Comparison of ENCODE assay signal across 12 cellular contexts in the genomic region with DNA sequence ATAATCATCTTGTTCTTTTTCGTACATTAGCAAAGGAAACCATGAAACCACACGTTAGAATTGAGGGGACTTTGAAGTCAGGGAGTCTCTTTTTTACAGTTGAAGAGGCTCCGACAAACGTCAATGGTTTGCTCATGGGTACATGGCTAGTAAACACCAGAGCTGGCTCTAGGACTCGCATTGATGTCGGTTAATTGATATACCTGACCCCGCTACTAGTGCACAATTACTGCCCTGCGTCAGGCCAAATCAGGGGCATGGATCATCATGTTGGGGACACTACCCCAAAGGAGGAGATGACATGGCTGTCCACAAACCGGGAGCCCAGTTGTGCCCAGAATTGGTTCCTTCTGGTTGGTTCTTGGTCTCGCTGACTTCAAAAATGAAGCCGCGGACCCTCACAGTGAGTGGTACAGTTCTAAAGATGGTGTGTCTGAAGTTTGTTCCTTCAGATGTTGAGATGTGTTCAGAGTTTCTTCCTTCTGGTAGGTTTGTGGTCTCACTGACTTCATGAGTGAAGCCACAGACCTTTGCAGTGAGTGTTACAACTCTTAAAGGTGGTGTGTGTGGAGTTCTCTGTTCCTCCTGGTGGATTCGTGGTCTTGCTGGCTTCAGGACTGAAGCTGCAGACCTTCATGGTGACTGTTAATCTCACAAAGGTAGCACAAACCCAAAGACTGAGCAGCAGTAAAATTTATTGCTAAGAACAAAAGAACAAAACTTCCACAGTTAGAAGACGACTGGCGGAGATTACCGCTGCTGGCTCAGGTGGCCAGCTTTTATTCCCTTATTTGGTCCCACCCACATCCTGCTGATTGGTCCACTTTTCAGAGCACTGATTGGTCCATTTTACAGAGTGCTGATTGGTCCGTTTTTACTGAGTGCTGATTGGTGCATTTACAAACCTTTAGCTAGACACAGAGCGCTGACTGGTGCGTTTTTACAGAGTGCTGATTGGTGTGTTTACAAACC.
A peak's percentile ranks its signal among the peaks of the same experiment; 100 is the strongest.
DNase-seq lines count a peak whose midpoint lies in the region; ATAC-seq, FAIRE-seq and TF ChIP-seq lines count a peak whose summit lies in the region.
"Had no signal": no experiment of that assay in that cellular context is flagged by ENCODE, and none has a peak within 500 bp of the region (broad histone marks: within the 10 kb centered on the region; RNA-seq: fewer than 3 reads in every experiment).

No MANE protein-coding gene starts in this region.

- no peak overlapping the region for H3K9ac ChIP-seq in HCT116 (ENCODE audit: low read length)
- H3K9ac ChIP-seq: BLaER1 treated with 17β-estradiol and CSF1 and Interleukin-3, amounts not matched to agents 10 nM and 100 nM had no signal

- intact Hi-C loops in HCT116 (cut with micrococcal nuclease), result no loop called here

- peaks cover 35 to 38% of the 10 kb centered on the region in 2 experiments for H3K4me1 ChIP-seq in HCT116 (ENCODE audit: control insufficient read depth in 1 of 2, insufficient read depth in 2 of 2, low read length in 2 of 2)
- no peaks in the 10 kb centered on the region for H3K4me1 ChIP-seq in small intestine (ENCODE audit: control insufficient read depth in 2 of 2, insufficient read depth in 1 of 2, low read depth in 1 of 2, low read length in 1 of 2)

- H3K4me1 Mint-ChIP-seq in activated CD4-positive, alpha-beta T cell treated with anti-CD3 and anti-CD28 coated beads, Interleukin-2, amount 10 ng/mL, durations not matched to agents 7 days and 5 days, result peaks cover 55% of the 10 kb centered on the region
- H3K4me1 Mint-ChIP-seq in activated naive CD8-positive, alpha-beta T cell treated with anti-CD3 and anti-CD28 coated beads for 36 hours, result peaks cover 47% of the 10 kb centered on the region

- H3K27me3 ChIP-seq in HCT116 (ENCODE audit: insufficient read depth, low read length), result no peaks in the 10 kb centered on the region
- no peaks in the 10 kb centered on the region for H3K27me3 ChIP-seq in small intestine (ENCODE audit: control insufficient read depth in 2 of 2, insufficient read depth in 2 of 2, low read length in 2 of 2)
- H3K27me3 ChIP-seq: BLaER1 treated with 17β-estradiol and CSF1 and Interleukin-3, amounts not matched to agents 10 nM and 100 nM had no signal

- H3K9me3 Mint-ChIP-seq in activated CD4-positive, alpha-beta T cell treated with anti-CD3 and anti-CD28 coated beads, Interleukin-2, amount 10 ng/mL, durations not matched to agents 7 days and 5 days, result peaks cover 12% of the 10 kb centered on the region
- peaks cover 9% of the 10 kb centered on the region for H3K9me3 Mint-ChIP-seq in activated naive CD8-positive, alpha-beta T cell treated with anti-CD3 and anti-CD28 coated beads for 36 hours

- H3K27ac ChIP-seq in HCT116 (ENCODE audit: low read depth, low read length) (peak overlapping the region; percentile 85; the same call in 1 of the 2 replicates), small intestine (ENCODE audit: low read depth in 1 of 2, low read length in 1 of 2) (peak overlapping the region; percentile 8 to 95)
- H3K27ac ChIP-seq: BLaER1 treated with 17β-estradiol and CSF1 and Interleukin-3, amounts not matched to agents 10 nM and 100 nM; thoracic aorta had no signal

- no peaks in the 10 kb centered on the region for H4K20me1 ChIP-seq in HCT116 (ENCODE audit: insufficient read depth)
- H4K20me1 ChIP-seq: BLaER1 treated with 17β-estradiol and CSF1 and Interleukin-3, amounts not matched to agents 10 nM and 100 nM had no signal

- no peak overlapping the region for H3K4me2 ChIP-seq in HCT116 (ENCODE audit: low read length)

- POLR2A ChIA-PET in HCT116 (lab: Charles Lee), result interaction anchor here (1.1 to 7.2 kb wide), 5 partner anchors 10 to 48 kb away, joined by 3 to 77 read pairs (median 15); no protein-coding TSS in a partner anchor
- POLR2A ChIA-PET in activated CD4-positive, alpha-beta T cell treated with anti-CD3 and anti-CD28 coated beads, Interleukin-2, amount 10 ng/mL, durations not matched to agents 7 days and 5 days (lab: Charles Lee), result interaction anchor here (0.7 kb wide), 1 partner anchor 14 kb away, joined by 3 read pairs; no protein-coding TSS in a partner anchor

- CTCF ChIA-PET in HCT116 (lab: Charles Lee), result interaction anchor here (2.0 kb wide), 1 partner anchor 13 kb away, joined by 4 read pairs; no protein-coding TSS in a partner anchor
- CTCF ChIA-PET in activated CD4-positive, alpha-beta T cell treated with anti-CD3 and anti-CD28 coated beads, Interleukin-2, amount 10 ng/mL, durations not matched to agents 7 days and 5 days (lab: Charles Lee), result interaction anchor here (0.6 to 2.0 kb wide), 6 partner anchors 10 to 122 kb away, joined by 3 to 7 read pairs (median 5); no protein-coding TSS in a partner anchor

- H3K36me3 ChIP-seq in HCT116 (ENCODE audit: control insufficient read depth in 1 of 2, insufficient read depth in 2 of 2, low read length in 2 of 2), result no peaks in the 10 kb centered on the region
- H3K36me3 ChIP-seq in small intestine (ENCODE audit: control insufficient read depth in 2 of 2, insufficient read depth in 2 of 2, low read length in 2 of 2), result no peaks in the 10 kb centered on the region
- H3K36me3 ChIP-seq: BLaER1 treated with 17β-estradiol and CSF1 and Interleukin-3, amounts not matched to agents 10 nM and 100 nM; thoracic aorta had no signal

- H3K9me3 ChIP-seq in HCT116 (ENCODE audit: control insufficient read depth in 1 of 2, insufficient read depth in 1 of 2, low read depth in 1 of 2, low read length in 2 of 2), result peaks cover 0 to 5% of the 10 kb centered on the region in 2 experiments; a peak in 1 of 4 replicates
- H3K9me3 ChIP-seq in small intestine (ENCODE audit: control insufficient read depth, low read depth), result no peaks in the 10 kb centered on the region
- H3K9me3 ChIP-seq: thoracic aorta had no signal

- WGBS in small intestine, 3 donors, result 67 to 83% (median 68%) methylated on average over 19 of the region's 19 CpGs

- peaks cover 8% of the 10 kb centered on the region for H3K36me3 Mint-ChIP-seq in activated CD4-positive, alpha-beta T cell treated with anti-CD3 and anti-CD28 coated beads, Interleukin-2, amount 10 ng/mL, durations not matched to agents 7 days and 5 days (ENCODE audit: low read depth)
- H3K36me3 Mint-ChIP-seq in activated naive CD8-positive, alpha-beta T cell treated with anti-CD3 and anti-CD28 coated beads for 36 hours, result peaks cover 6% of the 10 kb centered on the region

- TF ChIP-seq RAD21 in HCT116 (IDR thresholded peaks at IDR 0.05; ENCODE audit: low read depth), result no peak

- no peak for FAIRE-seq in small intestine (lab: Jason Lieb, UNC)

- DNase-seq in HCT116 (ENCODE audit: low read depth, low spot score) (no peak), small intestine (peak; percentile 55), SW480 (ENCODE audit: low spot score) (no peak), SKM-1 treated with dmso at 0.1 percent for 144 hours (lab: John Stamatoyannopoulos, UW; ENCODE audit: unreplicated experiment) (no peak), SHP77 (lab: John Stamatoyannopoulos, UW) (no peak), NCI-H1930 (lab: John Stamatoyannopoulos, UW) (no peak)
- DNase-seq in activated CD4-positive, alpha-beta T cell treated with anti-CD3 and anti-CD28 coated beads, Interleukin-2, amount 10 ng/mL, durations not matched to agents 7 days and 5 days, result peak; percentile 75
- peak; percentile 36 for DNase-seq in activated naive CD8-positive, alpha-beta T cell treated with anti-CD3 and anti-CD28 coated beads for 36 hours
- DNase-seq: midbrain, NCI-H526 treated with DMSO at 0.1 percent for 48 hours had no signal

- no peak for TF ChIP-seq POLR2A in HCT116 (IDR thresholded peaks at IDR 0.05; ENCODE audit: borderline replicate concordance, extremely low read depth, insufficient read depth, insufficient read length)

- no peak overlapping the region for H3K4me3 ChIP-seq in HCT116 (replicated peaks in 1 of 2; ENCODE audit: low read depth in 1 of 2, low read length in 2 of 2)
- no peak overlapping the region for H3K4me3 ChIP-seq in small intestine (ENCODE audit: low read depth in 1 of 2, low read length in 2 of 2)
- H3K4me3 ChIP-seq: BLaER1 treated with 17β-estradiol and CSF1 and Interleukin-3, amounts not matched to agents 10 nM and 100 nM; thoracic aorta had no signal

- peak overlapping the region; percentile 56 for H3K4me3 Mint-ChIP-seq in activated CD4-positive, alpha-beta T cell treated with anti-CD3 and anti-CD28 coated beads, Interleukin-2, amount 10 ng/mL, durations not matched to agents 7 days and 5 days
- peak overlapping the region; percentile 64 for H3K4me3 Mint-ChIP-seq in activated naive CD8-positive, alpha-beta T cell treated with anti-CD3 and anti-CD28 coated beads for 36 hours

- no peak for TF ChIP-seq CTCF in HCT116 (IDR thresholded peaks at IDR 0.05 in 2 of 3, conservative IDR thresholded peaks at IDR 0.05 in 1 of 3; ENCODE audit: borderline replicate concordance in 1 of 3, insufficient read depth in 1 of 3, low read depth in 2 of 3, low read length in 2 of 3)

- ATAC-seq in HCT116, result no peak

- H3K27ac Mint-ChIP-seq in activated CD4-positive, alpha-beta T cell treated with anti-CD3 and anti-CD28 coated beads, Interleukin-2, amount 10 ng/mL, durations not matched to agents 7 days and 5 days, result peak overlapping the region; percentile 99
- peak overlapping the region; percentile 88 for H3K27ac Mint-ChIP-seq in activated naive CD8-positive, alpha-beta T cell treated with anti-CD3 and anti-CD28 coated beads for 36 hours

- peaks cover 24% of the 10 kb centered on the region for H3K27me3 Mint-ChIP-seq in activated CD4-positive, alpha-beta T cell treated with anti-CD3 and anti-CD28 coated beads, Interleukin-2, amount 10 ng/mL, durations not matched to agents 7 days and 5 days
- peaks cover 49% of the 10 kb centered on the region for H3K27me3 Mint-ChIP-seq in activated naive CD8-positive, alpha-beta T cell treated with anti-CD3 and anti-CD28 coated beads for 36 hours

- no peaks in the 10 kb centered on the region for H3K79me2 ChIP-seq in HCT116 (ENCODE audit: insufficient read depth, low read length)

- TSS peak; percentile 96 for BruUV-seq in HCT116 (replicated peaks; lab: Mats Ljungman, UMichigan)

- RAD21 ChIA-PET in HCT116 (lab: Charles Lee; ENCODE audit: low non-redundant PET in 1 of 2, low total read pairs in 2 of 2, uncharacterized antibody in 2 of 2, unreplicated experiment in 2 of 2), result no interaction called here

- H2AFZ ChIP-seq in HCT116 (ENCODE audit: low read depth, low read length, poor library complexity, severe bottlenecking), result no peak overlapping the region

- no peaks in the 10 kb centered on the region for H3K9me2 ChIP-seq in HCT116 (ENCODE audit: insufficient read depth)

TF ChIP-seq in HCT116, 20 proteins besides CTCF, POLR2A, EP300 and RAD21:
- no peak for TF ChIP-seq ELF1 (IDR thresholded peaks at IDR 0.05; ENCODE audit: borderline replicate concordance, low read depth)
- peak; percentile 29; the same call in 1 of the 2 replicates for TF ChIP-seq CBX3 (IDR thresholded peaks at IDR 0.05; ENCODE audit: low read depth)
- no peak for TF ChIP-seq CEBPB (IDR thresholded peaks at IDR 0.05; ENCODE audit: low read depth)
- no peak for TF ChIP-seq SRF (IDR thresholded peaks at IDR 0.05; ENCODE audit: low read depth)
- no peak for TF ChIP-seq JUND (IDR thresholded peaks at IDR 0.05)

Comparison
In these comparisons a context has a peak if more than half of its experiments do, and no peak if none do; other contexts are left out.
1. DNase-seq: peak in activated CD4-positive, alpha-beta T cell treated with anti-CD3 and anti-CD28 coated beads, Interleukin-2, amount 10 ng/mL, durations not matched to agents 7 days and 5 days (single experiment), activated naive CD8-positive, alpha-beta T cell treated with anti-CD3 and anti-CD28 coated beads for 36 hours (single experiment) and small intestine (single experiment); none in HCT116 (single experiment), SW480 (single experiment), SKM-1 treated with dmso at 0.1 percent for 144 hours (single experiment), SHP77 (0 of 2) and NCI-H1930 (0 of 2).